ENCODE assay signal across 10 cellular contexts in the genomic region with DNA sequence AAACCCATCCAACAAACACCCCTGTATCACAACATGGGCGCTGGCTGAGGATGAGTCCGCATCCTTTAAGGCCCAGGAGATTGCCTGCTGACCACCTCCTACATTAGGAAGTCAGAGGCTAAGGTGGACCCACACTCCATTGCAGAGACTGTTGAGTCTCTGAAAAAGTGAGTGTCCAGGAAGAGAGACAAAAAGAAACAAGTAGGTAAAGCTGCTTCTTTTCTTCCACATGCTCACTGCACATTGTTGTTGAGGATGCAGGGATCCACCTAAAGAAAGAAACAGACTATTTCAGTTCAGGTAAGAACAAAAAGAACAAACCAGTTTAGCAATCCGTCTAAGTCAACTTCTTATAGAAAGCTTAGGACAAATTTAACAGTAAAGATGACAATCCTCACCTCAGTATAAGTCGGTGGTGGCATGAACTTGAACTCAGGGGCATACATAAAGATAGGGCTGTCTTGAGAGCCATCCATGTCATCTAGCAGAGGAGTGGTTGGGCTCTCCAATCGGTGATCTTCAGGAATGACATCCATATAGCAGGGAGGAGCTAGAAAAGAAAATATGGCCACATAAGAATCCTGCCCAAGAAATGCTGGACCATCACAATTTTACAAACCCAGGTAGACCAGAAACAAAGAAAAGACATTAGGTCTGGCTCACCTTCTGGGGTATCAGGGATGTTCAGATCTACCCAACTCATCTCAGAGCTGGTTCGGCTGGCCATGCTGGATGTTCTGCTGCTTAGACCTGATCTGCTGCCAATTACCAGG. TPM values are rescaled to one million over a fixed set of nuclear protein-coding genes. Genes with fewer than 3 reads are reported as not detected.
DNase-seq lines count a peak whose midpoint lies in the region; ATAC-seq, FAIRE-seq and TF ChIP-seq lines count a peak whose summit lies in the region.
"Had no signal": no experiment of that assay in that cellular context is flagged by ENCODE, and none has a peak within 500 bp of the region (broad histone marks: within the 10 kb centered on the region; RNA-seq: fewer than 3 reads in every experiment).

No MANE protein-coding gene starts in this region.

- peak overlapping the region; percentile 90 for H3K4me3 ChIP-seq in fibroblast of mammary gland (ENCODE audit: control insufficient read depth, low read depth, low read length)
- peak overlapping the region; percentile 84 for H3K4me3 ChIP-seq in skeletal muscle cell (ENCODE audit: low read depth, low read length)

- no peak for ATAC-seq in GM18873 (IDR thresholded peaks at IDR 0.05; ENCODE audit: low FRiP score, unreplicated experiment)

- DNase-seq in GM12891 (ENCODE audit: insufficient read length, low spot score): no peak
- DNase-seq in fibroblast of mammary gland (ENCODE audit: low read depth): no peak
- DNase-seq in skeletal muscle cell (ENCODE audit: low read depth): no peak
- no peak for DNase-seq in mesenteric fat pad (ENCODE audit: low spot score)
- no peak for DNase-seq in EL
- DNase-seq in dermis blood vessel endothelial cell: no peak

- no peak; the same call in 1 of the 2 replicates for TF ChIP-seq POLR2A in GM12891 (IDR thresholded peaks at IDR 0.05; ENCODE audit: low read depth, low read length)

- peak overlapping the region; percentile 94 for H3K27ac ChIP-seq in VCaP

- no peak for FAIRE-seq in GM12891 (lab: Jason Lieb, UNC)

- TF ChIP-seq CTCF in VCaP (conservative IDR thresholded peaks at IDR 0.05): no peak
- TF ChIP-seq CTCF in fibroblast of mammary gland (conservative IDR thresholded peaks at IDR 0.05; ENCODE audit: control insufficient read depth, insufficient read depth, low read depth, low read length): no peak

TF ChIP-seq in GM12891, 5 proteins besides CTCF, POLR2A, EP300 and RAD21:
- TF ChIP-seq PAX5 (IDR thresholded peaks at IDR 0.05; ENCODE audit: insufficient read depth, low read length, severe bottlenecking): no peak
- peak; percentile 61; the same call in 1 of the 2 replicates for TF ChIP-seq POLR2AphosphoS5 (IDR thresholded peaks at IDR 0.05; ENCODE audit: low read depth, low read length)
- TF ChIP-seq SPI1 (IDR thresholded peaks at IDR 0.05; ENCODE audit: low read depth, low read length): no peak
- TF ChIP-seq POU2F2 (IDR thresholded peaks at IDR 0.05; ENCODE audit: low read depth, low read length): no peak
- TF ChIP-seq TAF1 (IDR thresholded peaks at IDR 0.05; ENCODE audit: low read depth, low read length): 0 out of 2 replicates have a peak, but pooled peaks have one; percentile 25

RNA-seq across cellular contexts. Expression of gene TXNIP, which starts 2.6 kb away (rescaled TPM):
- polyA plus RNA-seq in GM12891 (2012; ENCODE audit: low read depth, missing spikeins): 129 TPM
- 692 TPM for total RNA-seq in mesenteric fat pad
- 108 and 151 TPM in 2 replicates for total RNA-seq in dermis blood vessel endothelial cell

RNA-seq across cellular contexts. Expression of gene HJV, which starts 27.7 kb away (rescaled TPM):
- not detected for polyA plus RNA-seq in GM12891 (2012; ENCODE audit: low read depth, missing spikeins)
- not detected for total RNA-seq in mesenteric fat pad
- not detected in 2 replicates for total RNA-seq in dermis blood vessel endothelial cell
- total RNA-seq: omental fat pad, SK-MEL-5 had no signal

RNA-seq across cellular contexts. Expression of gene POLR3GL, which starts 29.3 kb away (rescaled TPM):
- polyA plus RNA-seq in GM12891 (2012; ENCODE audit: low read depth, missing spikeins): 28.2 TPM
- total RNA-seq in mesenteric fat pad: 30.7 TPM
- total RNA-seq in dermis blood vessel endothelial cell: 17.1 and 17.2 TPM in 2 replicates

RNA-seq across cellular contexts. Expression of gene ANKRD34A, which starts 29.4 kb away (rescaled TPM):
- 1.5 TPM for polyA plus RNA-seq in GM12891 (2012; ENCODE audit: low read depth, missing spikeins)
- total RNA-seq in mesenteric fat pad (0.74 TPM), dermis blood vessel endothelial cell (under 0.01 TPM in 2 replicates)

RNA-seq across cellular contexts. Expression of gene LIX1L, which starts 36.0 kb away (rescaled TPM):
- 6.1 TPM for polyA plus RNA-seq in GM12891 (2012; ENCODE audit: low read depth, missing spikeins)
- total RNA-seq in mesenteric fat pad: 26.6 TPM
- 21.1 and 29.7 TPM in 2 replicates for total RNA-seq in dermis blood vessel endothelial cell
